In the genomic region with DNA sequence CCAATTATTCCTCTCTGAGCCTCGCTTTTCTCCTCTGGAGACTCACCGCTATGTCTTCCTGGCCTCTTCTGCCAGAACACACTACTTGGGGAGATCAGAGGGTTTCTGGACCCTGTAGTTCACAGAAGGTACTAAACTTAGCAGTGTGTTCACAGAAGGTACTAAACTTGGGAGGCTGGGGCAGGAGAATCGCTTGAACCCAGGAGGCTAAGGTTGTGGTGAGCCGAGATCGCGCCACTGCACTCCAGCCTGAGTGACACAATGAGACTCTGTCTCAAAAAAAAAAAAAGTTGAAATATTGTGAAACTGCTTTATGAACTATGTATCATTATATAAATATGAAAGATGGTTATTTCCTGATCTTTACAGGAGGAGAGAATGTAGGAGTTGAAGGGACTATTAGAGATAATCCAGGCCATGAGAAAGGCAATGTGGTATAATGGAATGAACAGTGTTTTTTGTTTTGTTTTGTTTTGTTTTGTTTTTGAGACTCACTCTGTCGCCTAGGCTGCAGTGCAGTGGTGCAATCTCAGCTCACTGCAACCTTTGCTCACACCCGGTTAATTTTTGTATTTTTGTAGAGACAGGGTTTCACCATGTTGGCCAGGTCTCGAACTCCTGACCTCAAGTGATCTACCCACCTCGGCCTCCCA, we compare ENCODE assay signal across 10 cellular contexts. TPM values are rescaled to one million over a fixed set of nuclear protein-coding genes. Genes with fewer than 3 reads are reported as not detected.
DNase-seq lines count a peak whose midpoint lies in the region; ATAC-seq, FAIRE-seq and TF ChIP-seq lines count a peak whose summit lies in the region.
"Not testable (repeated sequence)": the region's sequence is repeated elsewhere in the genome, so short reads cannot be mapped to it uniquely, and the experiment has no call there.
"Had no signal": no experiment of that assay in that cellular context is flagged by ENCODE, and none has a peak within 500 bp of the region (broad histone marks: within the 10 kb centered on the region; RNA-seq: fewer than 3 reads in every experiment).

No MANE protein-coding gene starts in this region.

- peaks cover 22% of the 10 kb centered on the region for H3K79me2 ChIP-seq in K562 (ENCODE audit: control insufficient read depth, insufficient read depth, low read length)

- intact Hi-C loops in K562 (cut with micrococcal nuclease); natural killer cell (cut with micrococcal nuclease); transverse colon (cut with DNase I; ENCODE audit: low total_unique reads): not testable (repeated sequence)

- not testable (repeated sequence) for H3K4me3 ChIP-seq in K562; fibroblast of pulmonary artery (replicated peaks; ENCODE audit: low read depth, low read length); transverse colon

- DNase-seq in Caki2 (ENCODE audit: low read depth), result peak; percentile 39
- not testable (repeated sequence) for DNase-seq in RWPE1 (ENCODE audit: low spot score); K562 (ENCODE audit: extremely low read depth in 1 of 4, low spot score in 3 of 4); natural killer cell; transverse colon
- DNase-seq in fibroblast of pulmonary artery (ENCODE audit: low read depth), result peak; percentile 61

- peaks cover 38% of the 10 kb centered on the region in 2 donors for H3K4me1 Mint-ChIP-seq in natural killer cell

- not testable (repeated sequence) for H3K9me3 ChIP-seq in K562 (replicated peaks; ENCODE audit: control insufficient read depth, insufficient read depth, low read depth, low read length); transverse colon

- in situ Hi-C loops in Caki2 (cut with HindIII; ENCODE audit: low pct_unique_long_range_greater_than_20kb, low sequenced_read_pairs); K562 (cut with MboI); transverse colon (cut with MboI; ENCODE audit: low pct_ligation_motif_present in 1 of 4, low pct_unique_long_range_greater_than_20kb in 1 of 4, low sequenced_read_pairs in 3 of 4): not testable (repeated sequence)

- peaks cover 29% of the 10 kb centered on the region for H3K36me3 ChIP-seq in K562 (ENCODE audit: control insufficient read depth, insufficient read depth, low read length)
- not testable (repeated sequence) for H3K36me3 ChIP-seq in transverse colon

- ATAC-seq in K562, natural killer cell: not testable (repeated sequence)

- H3K9me1 ChIP-seq in K562 (ENCODE audit: control insufficient read depth, insufficient read depth, low read length), result not testable (repeated sequence)

- not testable (repeated sequence) for H3K27me3 Mint-ChIP-seq in natural killer cell (ENCODE audit: low read depth in 2 of 2)

- 82% methylated on average over 8 of the region's 10 CpGs for WGBS in K562 (ENCODE audit: insufficient coverage, low coverage, missing lambda C conversion rate)
- WGBS in transverse colon (ENCODE audit: low coverage in 1 of 2), 2 donors, result 61 to 70% methylated on average over 5 to 10 of the region's 10 CpGs

- not testable (repeated sequence) for H3K4me2 ChIP-seq in K562 (ENCODE audit: insufficient read depth, low read length)

- H3K9me3 Mint-ChIP-seq in natural killer cell, result not testable (repeated sequence)

- not testable (repeated sequence) for H3K9ac ChIP-seq in K562 (ENCODE audit: insufficient read depth in 1 of 2, low read depth in 2 of 2, low read length in 2 of 2)

- not testable (repeated sequence) for TF ChIP-seq RAD21 in K562 (CRISPR knock-in tag; conservative IDR thresholded peaks at IDR 0.05 in 1 of 2, IDR thresholded peaks at IDR 0.05 in 1 of 2)

- peak overlapping the region; percentile 81 for H3K27ac ChIP-seq in RWPE1
- peak overlapping the region; percentile 74; the same call in 1 of the 3 replicates for H3K27ac ChIP-seq in K562 (ENCODE audit: extremely low read depth, low read depth, low read length)
- H3K27ac ChIP-seq in transverse colon, result peak overlapping the region; percentile 86 to 94 (median 90)

- H3K4me3 Mint-ChIP-seq in natural killer cell, result not testable (repeated sequence)

- POLR2A ChIA-PET in RWPE1 (lab: Yijun Ruan, JAX; ENCODE audit: low non-redundant PET), result not testable (repeated sequence)
- POLR2A ChIA-PET in K562 (lab: Yijun Ruan, JAX), result interaction anchor here (0.9 to 1.7 kb wide), 4 partner anchors 9 to 30 kb away, joined by 3 to 9 read pairs (median 4); no protein-coding TSS in a partner anchor

- TF ChIP-seq POLR2A in K562 (conservative IDR thresholded peaks at IDR 0.05); transverse colon (IDR thresholded peaks at IDR 0.05): not testable (repeated sequence)

- CTCF ChIA-PET in RWPE1 (lab: Yijun Ruan, JAX), result not testable (repeated sequence)
- CTCF ChIA-PET in K562 (lab: Yijun Ruan, JAX; ENCODE audit: low intra/inter-chr PET ratio), result interaction anchor here (0.6 kb wide), 1 partner anchor 44 kb away, joined by 4 read pairs; no protein-coding TSS in a partner anchor

- H4K20me1 ChIP-seq in K562 (replicated peaks; ENCODE audit: control insufficient read depth, insufficient read depth, low read length), result not testable (repeated sequence)

- H3K36me3 Mint-ChIP-seq in natural killer cell, result not testable (repeated sequence)

- not testable (repeated sequence) for FAIRE-seq in K562 (lab: Jason Lieb, UNC)

- peak overlapping the region; percentile 9 to 62 for H3K27ac Mint-ChIP-seq in natural killer cell

- peaks cover 30 to 31% of the 10 kb centered on the region in 2 experiments for H3K4me1 ChIP-seq in K562 (replicated peaks in 1 of 2; ENCODE audit: control insufficient read depth in 2 of 2, insufficient read depth in 2 of 2, low read length in 2 of 2)
- peaks cover 3 to 74% (median 55%) of the 10 kb centered on the region in 4 donors for H3K4me1 ChIP-seq in transverse colon

- not testable (repeated sequence) for BruUV-seq in K562 (replicated peaks; lab: Mats Ljungman, UMichigan)

- TF ChIP-seq EP300 in K562 (IDR thresholded peaks at IDR 0.05; ENCODE audit: low read length); transverse colon (IDR thresholded peaks at IDR 0.05; ENCODE audit: low read depth): not testable (repeated sequence)

- TF ChIP-seq CTCF in RWPE1 (conservative IDR thresholded peaks at IDR 0.05; ENCODE audit: low read depth); K562 (IDR thresholded peaks at IDR 0.05 in 2 of 3, conservative IDR thresholded peaks at IDR 0.05 in 1 of 3; ENCODE audit: insufficient read depth in 2 of 3, low read depth in 1 of 3, low read length in 3 of 3); fibroblast of pulmonary artery (IDR thresholded peaks at IDR 0.05; ENCODE audit: low read length, missing control alignments); natural killer cell (IDR thresholded peaks at IDR 0.05); transverse colon (IDR thresholded peaks at IDR 0.05): not testable (repeated sequence)

- H2AFZ ChIP-seq in K562 (ENCODE audit: low read depth, low read length), result not testable (repeated sequence)

- not testable (repeated sequence) for H3K27me3 ChIP-seq in K562 (ENCODE audit: control insufficient read depth in 2 of 2, insufficient read depth in 2 of 2, low read length in 2 of 2); transverse colon

RNA-seq across cellular contexts. Expression of a gene that starts 5.8 kb away (rescaled TPM):
- not detected in 2 replicates for total RNA-seq in Caki2 (2014; rRNA removed; shearing (Covaris generic); ENCODE audit: low replicate concordance)
- 4.4 and 7.9 TPM in 2 replicates for total RNA-seq in K562 (2011; cell fraction: chromatin; rRNA removed; ENCODE audit: low replicate concordance)
- 2.8 and 5.7 TPM in 2 replicates for total RNA-seq in K562 (2011; cell fraction: nucleolus; rRNA removed)
- total RNA-seq in K562 (2011; cell fraction: nucleoplasm; rRNA removed), result 4.6 and 5.8 TPM in 2 replicates
- total RNA-seq in K562 (2014; rRNA removed) (0.20 TPM in 1 of 2 replicates, not detected in the other), K562 (2014; rRNA removed; fragmentation: Illumina TruSeq; extraction: Trizol) (0.48 and 0.51 TPM in 2 replicates), K562 (2015; rRNA removed; fragmentation: Illumina TruSeq; extraction: Trizol) (0.26 TPM in 1 of 2 replicates, not detected in the other), K562 (2021) (0.47 and 0.72 TPM in 2 replicates), natural killer cell (1 to 10 TPM in 2 of 3 donors, under 1 TPM in 1; 0.28 to 2.5 (median 1.5) TPM), transverse colon (100 to 1,000 TPM in 2 of 4 donors, 10 to 100 TPM in 2; 81.5 to 178 (median 108) TPM)
- polyA plus RNA-seq in K562 (2011; rRNA removed) (1.1 and 1.9 TPM in 2 replicates), K562 (2014; fragmentation: Illumina TruSeq; extraction: Trizol) (0.39 and 0.73 TPM in 2 replicates), K562 (2014; fragmentation: Nextera tagmentation; extraction: Ambion mirVana) (not detected), K562 (2014; rRNA removed) (0.23 and 0.32 TPM in 2 replicates)
- polyA plus RNA-seq in K562 (2011; cell fraction: cytosol; rRNA removed), result 0.29 and 1.2 TPM in 2 replicates
- polyA plus RNA-seq in K562 (2011; cell fraction: nucleus; rRNA removed), result 3.7 and 5.1 TPM in 2 replicates
- 0.46 and 0.91 TPM in 2 replicates for polyA plus RNA-seq in K562 (2012)
- polyA minus RNA-seq in K562 (2011; rRNA and poly(A)+ RNA removed), result 0.67 and 1.0 TPM in 2 replicates
- not detected in 2 replicates for polyA minus RNA-seq in K562 (2011; cell fraction: cytosol; rRNA and poly(A)+ RNA removed)
- polyA minus RNA-seq in K562 (2011; cell fraction: nucleus; rRNA and poly(A)+ RNA removed), result 0.67 and 1.7 TPM in 2 replicates

RNA-seq across cellular contexts. Expression of a gene that starts 6.5 kb away (rescaled TPM):
- 19.7 and 36.5 TPM in 2 replicates for total RNA-seq in Caki2 (2014; rRNA removed; shearing (Covaris generic); ENCODE audit: low replicate concordance)
- 61.7 and 101 TPM in 2 replicates for total RNA-seq in K562 (2011; cell fraction: chromatin; rRNA removed; ENCODE audit: low replicate concordance)
- total RNA-seq in K562 (2011; cell fraction: nucleolus; rRNA removed), result 84.5 and 103 TPM in 2 replicates
- 97.8 and 112 TPM in 2 replicates for total RNA-seq in K562 (2011; cell fraction: nucleoplasm; rRNA removed)
- total RNA-seq in K562 (2014; rRNA removed) (38.9 and 41.1 TPM in 2 replicates), K562 (2014; rRNA removed; fragmentation: Illumina TruSeq; extraction: Trizol) (40.3 and 42.4 TPM in 2 replicates), K562 (2015; rRNA removed; fragmentation: Illumina TruSeq; extraction: Trizol) (31.1 and 33.9 TPM in 2 replicates), K562 (2021) (57.2 and 58.8 TPM in 2 replicates), natural killer cell (10 to 100 TPM; 15.4 to 16.6 (median 15.5) TPM), transverse colon (10 to 100 TPM in 3 of 4 donors, 1 to 10 TPM in 1; 5.8 to 73.0 (median 28.5) TPM)
- polyA plus RNA-seq in K562 (2011; rRNA removed) (66.3 and 77.8 TPM in 2 replicates), K562 (2014; fragmentation: Illumina TruSeq; extraction: Trizol) (52.3 and 62.6 TPM in 2 replicates), K562 (2014; fragmentation: Nextera tagmentation; extraction: Ambion mirVana) (10 to 100 TPM; 31.6 to 33.3 TPM), K562 (2014; rRNA removed) (49.8 and 54.6 TPM in 2 replicates)
- 70.4 and 88.4 TPM in 2 replicates for polyA plus RNA-seq in K562 (2011; cell fraction: cytosol; rRNA removed)
- 37.0 and 45.1 TPM in 2 replicates for polyA plus RNA-seq in K562 (2011; cell fraction: nucleus; rRNA removed)
- 56.0 and 64.7 TPM in 2 replicates for polyA plus RNA-seq in K562 (2012)
- 58.7 and 70.5 TPM in 2 replicates for polyA minus RNA-seq in K562 (2011; rRNA and poly(A)+ RNA removed)
- 27.5 and 42.9 TPM in 2 replicates for polyA minus RNA-seq in K562 (2011; cell fraction: cytosol; rRNA and poly(A)+ RNA removed)
- polyA minus RNA-seq in K562 (2011; cell fraction: nucleus; rRNA and poly(A)+ RNA removed), result 16.8 and 25.8 TPM in 2 replicates

RNA-seq across cellular contexts. Expression of a gene that starts 16.8 kb away (rescaled TPM):
- total RNA-seq in Caki2 (2014; rRNA removed; shearing (Covaris generic); ENCODE audit: low replicate concordance), result not detected in 2 replicates
- total RNA-seq in K562 (2011; cell fraction: chromatin; rRNA removed; ENCODE audit: low replicate concordance), result not detected in 2 replicates
- not detected in 2 replicates for total RNA-seq in K562 (2011; cell fraction: nucleolus; rRNA removed)
- not detected in 2 replicates for total RNA-seq in K562 (2011; cell fraction: nucleoplasm; rRNA removed)
- total RNA-seq in K562 (2014; rRNA removed), result not detected in 2 replicates
- not detected in 2 replicates for total RNA-seq in K562 (2014; rRNA removed; fragmentation: Illumina TruSeq; extraction: Trizol)
- total RNA-seq in K562 (2015; rRNA removed; fragmentation: Illumina TruSeq; extraction: Trizol), result not detected in 2 replicates
- not detected in 2 replicates for total RNA-seq in K562 (2021)
- not detected in 2 replicates for polyA plus RNA-seq in K562 (2011; rRNA removed)
- polyA plus RNA-seq in K562 (2011; cell fraction: cytosol; rRNA removed), result 0.09 and 0.39 TPM in 2 replicates
- polyA plus RNA-seq in K562 (2011; cell fraction: nucleus; rRNA removed), result not detected in 2 replicates
- not detected in 2 replicates for polyA plus RNA-seq in K562 (2012)
- not detected in 2 replicates for polyA plus RNA-seq in K562 (2014; fragmentation: Illumina TruSeq; extraction: Trizol)
- not detected for polyA plus RNA-seq in K562 (2014; fragmentation: Nextera tagmentation; extraction: Ambion mirVana)
- polyA plus RNA-seq in K562 (2014; rRNA removed), result not detected in 2 replicates
- not detected in 2 replicates for polyA minus RNA-seq in K562 (2011; rRNA and poly(A)+ RNA removed)
- polyA minus RNA-seq in K562 (2011; cell fraction: cytosol; rRNA and poly(A)+ RNA removed), result not detected in 2 replicates
- not detected in 2 replicates for polyA minus RNA-seq in K562 (2011; cell fraction: nucleus; rRNA and poly(A)+ RNA removed)
- not detected for total RNA-seq in natural killer cell
- 10 to 100 TPM in 3 of 4 donors, under 1 TPM in 1; 1.00 to 50.5 (median 48.0) TPM for total RNA-seq in transverse colon
- total RNA-seq: activated CD4-positive, alpha-beta memory T cell treated with anti-CD3 and anti-CD28 coated beads for 36 hours; activated T-cell treated with anti-CD3 and anti-CD28 coated beads, Interleukin-2, amount 50 U/mL, for 4 hours; H7; kidney had no signal

RNA-seq across cellular contexts. Expression of a gene that starts 20.0 kb away (rescaled TPM):
- 24.5 and 51.8 TPM in 2 replicates for total RNA-seq in Caki2 (2014; rRNA removed; shearing (Covaris generic); ENCODE audit: low replicate concordance)
- 37.1 and 87.7 TPM in 2 replicates for total RNA-seq in K562 (2011; cell fraction: chromatin; rRNA removed; ENCODE audit: low replicate concordance)
- total RNA-seq in K562 (2011; cell fraction: nucleolus; rRNA removed), result 57.7 and 63.0 TPM in 2 replicates
- total RNA-seq in K562 (2011; cell fraction: nucleoplasm; rRNA removed), result 31.0 and 37.3 TPM in 2 replicates
- 11.4 and 14.0 TPM in 2 replicates for total RNA-seq in K562 (2014; rRNA removed)
- 2.8 and 3.5 TPM in 2 replicates for total RNA-seq in K562 (2014; rRNA removed; fragmentation: Illumina TruSeq; extraction: Trizol)
- total RNA-seq in K562 (2015; rRNA removed; fragmentation: Illumina TruSeq; extraction: Trizol), result 5.4 and 6.9 TPM in 2 replicates
- total RNA-seq in K562 (2021), result 11.4 and 12.3 TPM in 2 replicates
- 7.3 and 12.5 TPM in 2 replicates for polyA plus RNA-seq in K562 (2011; rRNA removed)
- 9.8 and 14.3 TPM in 2 replicates for polyA plus RNA-seq in K562 (2011; cell fraction: cytosol; rRNA removed)
- polyA plus RNA-seq in K562 (2011; cell fraction: nucleus; rRNA removed), result 49.8 and 57.1 TPM in 2 replicates
- 7.2 and 18.0 TPM in 2 replicates for polyA plus RNA-seq in K562 (2012)
- 6.3 and 11.5 TPM in 2 replicates for polyA plus RNA-seq in K562 (2014; fragmentation: Illumina TruSeq; extraction: Trizol)
- polyA plus RNA-seq in K562 (2014; fragmentation: Nextera tagmentation; extraction: Ambion mirVana), result under 1 TPM in 1 of 2 experiments, not detected in 1; 0.15 TPM
- 7.5 and 7.7 TPM in 2 replicates for polyA plus RNA-seq in K562 (2014; rRNA removed)
- 5.9 and 7.6 TPM in 2 replicates for polyA minus RNA-seq in K562 (2011; rRNA and poly(A)+ RNA removed)
- polyA minus RNA-seq in K562 (2011; cell fraction: cytosol; rRNA and poly(A)+ RNA removed), result 9.4 and 11.3 TPM in 2 replicates
- 16.4 and 29.1 TPM in 2 replicates for polyA minus RNA-seq in K562 (2011; cell fraction: nucleus; rRNA and poly(A)+ RNA removed)
- total RNA-seq in natural killer cell, result 1 to 10 TPM in 2 of 3 donors, under 1 TPM in 1; 0.77 to 1.5 (median 1.2) TPM
- total RNA-seq in transverse colon, result 10 to 100 TPM; 61.1 to 74.4 (median 67.1) TPM

RNA-seq across cellular contexts. Expression of a gene that starts 36.8 kb away (rescaled TPM):
- total RNA-seq in Caki2 (2014; rRNA removed; shearing (Covaris generic); ENCODE audit: low replicate concordance), result 12.7 and 22.6 TPM in 2 replicates
- 163 and 258 TPM in 2 replicates for total RNA-seq in K562 (2011; cell fraction: chromatin; rRNA removed; ENCODE audit: low replicate concordance)
- 156 and 166 TPM in 2 replicates for total RNA-seq in K562 (2011; cell fraction: nucleolus; rRNA removed)
- total RNA-seq in K562 (2011; cell fraction: nucleoplasm; rRNA removed), result 187 and 194 TPM in 2 replicates
- total RNA-seq in K562 (2014; rRNA removed) (17.2 and 17.7 TPM in 2 replicates), K562 (2014; rRNA removed; fragmentation: Illumina TruSeq; extraction: Trizol) (6.1 and 10.2 TPM in 2 replicates), K562 (2015; rRNA removed; fragmentation: Illumina TruSeq; extraction: Trizol) (11.4 and 14.4 TPM in 2 replicates), K562 (2021) (16.7 and 17.3 TPM in 2 replicates), natural killer cell (10 to 100 TPM; 29.1 to 35.6 (median 32.9) TPM), transverse colon (10 to 100 TPM in 3 of 4 donors, 1 to 10 TPM in 1; 7.1 to 36.8 (median 18.9) TPM)
- polyA plus RNA-seq in K562 (2011; rRNA removed) (25.8 and 47.7 TPM in 2 replicates), K562 (2014; fragmentation: Illumina TruSeq; extraction: Trizol) (15.4 and 16.5 TPM in 2 replicates), K562 (2014; fragmentation: Nextera tagmentation; extraction: Ambion mirVana) (1 to 10 TPM; 3.3 to 5.6 TPM), K562 (2014; rRNA removed) (24.5 and 30.1 TPM in 2 replicates)
- 28.0 and 36.5 TPM in 2 replicates for polyA plus RNA-seq in K562 (2011; cell fraction: cytosol; rRNA removed)
- 214 and 337 TPM in 2 replicates for polyA plus RNA-seq in K562 (2011; cell fraction: nucleus; rRNA removed)
- polyA plus RNA-seq in K562 (2012), result 17.4 and 29.8 TPM in 2 replicates
- polyA minus RNA-seq in K562 (2011; rRNA and poly(A)+ RNA removed), result 12.7 and 14.5 TPM in 2 replicates
- 9.6 and 10.3 TPM in 2 replicates for polyA minus RNA-seq in K562 (2011; cell fraction: cytosol; rRNA and poly(A)+ RNA removed)
- polyA minus RNA-seq in K562 (2011; cell fraction: nucleus; rRNA and poly(A)+ RNA removed), result 21.4 and 35.1 TPM in 2 replicates

Comparison
In these comparisons a context has a peak if more than half of its experiments do, and no peak if none do; other contexts are left out.
1. RNA of a gene that starts 5.8 kb away (total RNA-seq): 81.5 to 178 TPM in transverse colon; 0.28 to 2.5 TPM in natural killer cell, 0.20 to 7.9 TPM in K562 and not detected in Caki2; every median in the first group is over 4 times any median in the second.
2. Peak in every context shown above with its lines, with median percentiles within 50 percentile points of each other: H3K27ac ChIP-seq.